20 cellular contexts compared by ENCODE assay signal in genomic region chrX:1601768-1602085, GRCh38. TPM values are rescaled to one million over a fixed set of nuclear protein-coding genes. Genes with fewer than 3 reads are reported as not detected.
DNase-seq lines count a peak whose midpoint lies in the region; ATAC-seq, FAIRE-seq and TF ChIP-seq lines count a peak whose summit lies in the region.
"Had no signal": no experiment of that assay in that cellular context is flagged by ENCODE, and none has a peak within 500 bp of the region (broad histone marks: within the 10 kb centered on the region; RNA-seq: fewer than 3 reads in every experiment).

No MANE protein-coding gene starts in this region.

- TF ChIP-seq CTCF in heart left ventricle (IDR thresholded peaks at IDR 0.05): no peak
- TF ChIP-seq CTCF in GM12878 (IDR thresholded peaks at IDR 0.05 in 2 of 3, conservative IDR thresholded peaks at IDR 0.05 in 1 of 3; ENCODE audit: control insufficient read depth in 2 of 3, extremely low read depth in 1 of 3, insufficient read depth in 1 of 3, low read depth in 3 of 3, low read length in 3 of 3): no peak
- no peak for TF ChIP-seq CTCF in lower lobe of right lung (IDR thresholded peaks at IDR 0.05)
- no peak for TF ChIP-seq CTCF in uterus (IDR thresholded peaks at IDR 0.05)

- no peak overlapping the region for H3K27ac ChIP-seq in heart left ventricle
- H3K27ac ChIP-seq in GM12878 (ENCODE audit: control insufficient read depth, insufficient read depth): no peak overlapping the region
- no peak overlapping the region for H3K27ac ChIP-seq in lower lobe of right lung
- no peak overlapping the region for H3K27ac ChIP-seq in uterus
- H3K27ac ChIP-seq: KMS-11 had no signal

- H4K20me1 ChIP-seq in GM12878 (ENCODE audit: control insufficient read depth, insufficient read depth): no peaks in the 10 kb centered on the region; the same call in 1 of the 2 replicates

- H3K4me1 ChIP-seq in heart left ventricle (no peaks in the 10 kb centered on the region), GM12878 (ENCODE audit: control insufficient read depth, insufficient read depth, low read length) (no peaks in the 10 kb centered on the region), lower lobe of right lung (no peaks in the 10 kb centered on the region), uterus (no peaks in the 10 kb centered on the region)

- BruUV-seq in GM12878 (replicated peaks; lab: Mats Ljungman, UMichigan): no TSS peak

- no peak for TF ChIP-seq RAD21 in GM12878 (IDR thresholded peaks at IDR 0.05; ENCODE audit: insufficient read depth, low read depth, low read length)

- peaks cover 16 to 78% (median 70%) of the 10 kb centered on the region in 9 donors for H3K36me3 ChIP-seq in heart left ventricle
- H3K36me3 ChIP-seq in GM12878 (ENCODE audit: control insufficient read depth in 2 of 2, insufficient read depth in 2 of 2, low read length in 1 of 2): peaks cover 21 to 56% of the 10 kb centered on the region in 2 experiments
- H3K36me3 ChIP-seq in lower lobe of right lung: peaks cover 68% of the 10 kb centered on the region
- no peaks in the 10 kb centered on the region for H3K36me3 ChIP-seq in uterus

- H3K4me3 ChIP-seq in heart left ventricle (no peak overlapping the region), GM12878 (no peak overlapping the region), lower lobe of right lung (no peak overlapping the region), uterus (no peak overlapping the region)

- CTCF ChIA-PET in GM12878 (lab: Yijun Ruan, JAX): no interaction called here

- WGBS in heart left ventricle, 4 donors: 91 to 95% (median 93%) methylated on average over 14 to 15 of the region's 15 CpGs
- WGBS in GM12878 (ENCODE audit: insufficient coverage, insufficient replicate concordance, low lambda C conversion rate, missing lambda C conversion rate): 97% methylated on average over 15 of the region's 15 CpGs

- in situ Hi-C loops in GM12878 (cut with MboI): no loop called here

- H3K9me3 ChIP-seq in heart left ventricle (peaks cover 0 to 6% (median 0%) of the 10 kb centered on the region in 12 donors), GM12878 (replicated peaks; ENCODE audit: control insufficient read depth, insufficient read depth, low read length) (no peaks in the 10 kb centered on the region; the same call in 2 of the 3 replicates), lower lobe of right lung (peaks cover 8% of the 10 kb centered on the region), uterus (no peaks in the 10 kb centered on the region)

- intact Hi-C loops in left ventricle myocardium superior (cut with micrococcal nuclease) (no loop called here), heart left ventricle (cut with DNase I) (no loop called here), GM12878 (cut with micrococcal nuclease; ENCODE audit: unreplicated experiment) (no loop called here), lower lobe of right lung (cut with DNase I) (no loop called here), uterus (cut with DNase I; ENCODE audit: low total_unique reads) (no loop called here)

- SMC1A ChIA-PET in GM12878 (lab: Charles Lee; ENCODE audit: uncharacterized antibody, unreplicated experiment): no interaction called here

- peaks cover 1% of the 10 kb centered on the region for H3K79me2 ChIP-seq in GM12878 (ENCODE audit: control insufficient read depth, insufficient read depth, low read length)

- POLR2A ChIA-PET in GM12878 (lab: Charles Lee): no interaction called here

- no peak overlapping the region for H3K4me2 ChIP-seq in GM12878 (ENCODE audit: control insufficient read depth, insufficient read depth)
- H3K4me2 ChIP-seq: KMS-11 had no signal

- H2AFZ ChIP-seq in GM12878 (ENCODE audit: control insufficient read depth, low read depth, low read length): no peak overlapping the region

- no peak for TF ChIP-seq EP300 in GM12878 (IDR thresholded peaks at IDR 0.05; ENCODE audit: borderline replicate concordance in 1 of 2, control insufficient read depth in 1 of 2, low read depth in 2 of 2, low read length in 2 of 2)

- RAD21 ChIA-PET in GM12878 (lab: Charles Lee; ENCODE audit: unreplicated experiment): no interaction called here

- peak; percentile 21 for DNase-seq in left ventricle myocardium superior
- DNase-seq in heart left ventricle: no peak
- DNase-seq in GM12878 (ENCODE audit: low read depth, low spot score): no peak
- DNase-seq in lower lobe of right lung: peak; percentile 21
- DNase-seq in NCI-H2081 treated with DMSO at 0.1 percent for 48 hours (lab: John Stamatoyannopoulos, UW): no peak
- DNase-seq in NCI-H2196 treated with DMSO at 0.1 percent for 48 hours (lab: John Stamatoyannopoulos, UW; ENCODE audit: unreplicated experiment): no peak
- DNase-seq in uterus: no peak
- DNase-seq: DND-41, GDM1, GOT3, NCI-H1436, NCI-H2029, NCI-H2171 treated with DMSO at 0.1 percent for 48 hours, NCI-H774 had no signal

- no peak overlapping the region for H3K9ac ChIP-seq in GM12878 (ENCODE audit: control insufficient read depth, insufficient read depth, low read length)
- H3K9ac ChIP-seq: KMS-11 had no signal

- no peak for FAIRE-seq in GM12878 (lab: Jason Lieb, UNC)
- FAIRE-seq: GM12891, GM18507 had no signal

- H3K27me3 ChIP-seq in heart left ventricle (no peaks in the 10 kb centered on the region), GM12878 (replicated peaks in 1 of 2; ENCODE audit: control insufficient read depth in 2 of 2, insufficient read depth in 2 of 2, low read length in 1 of 2) (no peaks in the 10 kb centered on the region), lower lobe of right lung (ENCODE audit: low read depth) (no peaks in the 10 kb centered on the region), uterus (no peaks in the 10 kb centered on the region)

- no peak for ATAC-seq in left ventricle myocardium superior
- no peak for ATAC-seq in heart left ventricle
- no peak for ATAC-seq in GM12878
- ATAC-seq in lower lobe of right lung: no peak

- TF ChIP-seq POLR2A in heart left ventricle (IDR thresholded peaks at IDR 0.05): no peak
- 0 out of 2 replicates have a peak, but pooled peaks have one; percentile 6 for TF ChIP-seq POLR2A in GM12878 (IDR thresholded peaks at IDR 0.05; ENCODE audit: low read depth, low read length)
- no peak for TF ChIP-seq POLR2A in uterus (IDR thresholded peaks at IDR 0.05)

TF ChIP-seq in GM12878, 131 proteins besides CTCF, POLR2A, EP300 and RAD21:
- TF ChIP-seq RFX5 (IDR thresholded peaks at IDR 0.05; ENCODE audit: low read depth, low read length): no peak
- no peak for TF ChIP-seq ASH2L (IDR thresholded peaks at IDR 0.05; ENCODE audit: borderline replicate concordance, low read depth)
- no peak for TF ChIP-seq ATF7 (IDR thresholded peaks at IDR 0.05; ENCODE audit: low read depth)
- no peak for TF ChIP-seq NBN (IDR thresholded peaks at IDR 0.05)
- no peak for TF ChIP-seq SPI1 (IDR thresholded peaks at IDR 0.05; ENCODE audit: borderline replicate concordance, insufficient read depth, low read depth, low read length)
- TF ChIP-seq SUPT20H (IDR thresholded peaks at IDR 0.05; ENCODE audit: borderline replicate concordance, control insufficient read depth, low read depth, low read length): no peak
- no peak for TF ChIP-seq ETV6 (conservative IDR thresholded peaks at IDR 0.05 in 1 of 2, IDR thresholded peaks at IDR 0.05 in 1 of 2; ENCODE audit: borderline replicate concordance in 1 of 2, low read depth in 1 of 2)
- no peak for TF ChIP-seq SIX5 (IDR thresholded peaks at IDR 0.05; ENCODE audit: low read depth, low read length, severe bottlenecking)

RNA-seq across cellular contexts. Expression of gene AKAP17A, which starts 10.3 kb away (rescaled TPM):
- total RNA-seq in left ventricle myocardium superior (16.8 TPM), heart left ventricle (10 to 100 TPM; 12.5 to 20.4 (median 15.6) TPM), GM12878 (2014; rRNA removed) (42.8 and 47.0 TPM in 2 replicates), GM12878 (2014; rRNA removed; fragmentation: Illumina TruSeq; extraction: Trizol) (14.3 and 16.1 TPM in 2 replicates), GM12878 (2021) (48.7 and 53.9 TPM in 2 replicates), lower lobe of right lung (39.8 TPM), uterus (10 to 100 TPM; 21.5 to 52.9 (median 29.6) TPM)
- polyA plus RNA-seq in heart left ventricle (10 to 100 TPM; 16.1 to 20.1 TPM), GM12878 (2011; rRNA removed) (16.4 and 24.7 TPM in 2 replicates), GM12878 (2014; fragmentation: Illumina TruSeq; extraction: Trizol) (9.0 and 17.1 TPM in 2 replicates), GM12878 (2014; fragmentation: Nextera tagmentation; extraction: Ambion mirVana) (1 to 10 TPM; 3.0 to 5.6 TPM), GM12878 (2014; rRNA removed) (55.8 and 64.2 TPM in 2 replicates), GM12878 (2016; fragmentation: Nextera tagmentation; extraction: Ambion mirVana) (10 to 100 TPM; 26.3 to 42.6 TPM)
- total RNA-seq in GM12878 (2013; cell fraction: nucleolus; rRNA removed): 96.4 and 115 TPM in 2 replicates
- 17.3 TPM for polyA plus RNA-seq in GM12878 (2011; ENCODE audit: low read depth)
- polyA plus RNA-seq in GM12878 (2011; cell fraction: cytosol; rRNA removed): 30.4 and 40.9 TPM in 2 replicates
- 366 and 371 TPM in 2 replicates for polyA plus RNA-seq in GM12878 (2011; cell fraction: nucleus; rRNA removed)
- polyA plus RNA-seq in GM12878 (2012): 53.8 and 67.0 TPM in 2 replicates
- 4.9 and 9.4 TPM in 2 replicates for polyA minus RNA-seq in GM12878 (2011; rRNA and poly(A)+ RNA removed)
- 7.1 and 7.6 TPM in 2 replicates for polyA minus RNA-seq in GM12878 (2011; cell fraction: cytosol; rRNA and poly(A)+ RNA removed)
- 19.7 and 26.1 TPM in 2 replicates for polyA minus RNA-seq in GM12878 (2011; cell fraction: nucleus; rRNA and poly(A)+ RNA removed)

RNA-seq across cellular contexts. Expression of gene ASMT, which starts 13.1 kb away (rescaled TPM):
- total RNA-seq in left ventricle myocardium superior: not detected
- not detected for total RNA-seq in heart left ventricle
- polyA plus RNA-seq in heart left ventricle: under 1 TPM in 1 of 2 donors, not detected in 1; 0.11 TPM
- total RNA-seq in GM12878 (2013; cell fraction: nucleolus; rRNA removed): not detected in 2 replicates
- total RNA-seq in GM12878 (2014; rRNA removed): not detected in 2 replicates
- not detected in 2 replicates for total RNA-seq in GM12878 (2014; rRNA removed; fragmentation: Illumina TruSeq; extraction: Trizol)
- total RNA-seq in GM12878 (2021): not detected in 2 replicates
- polyA plus RNA-seq in GM12878 (2011; ENCODE audit: low read depth): 0.77 TPM
- polyA plus RNA-seq in GM12878 (2011; rRNA removed): not detected in 2 replicates
- 0.10 and 0.20 TPM in 2 replicates for polyA plus RNA-seq in GM12878 (2011; cell fraction: cytosol; rRNA removed)
- polyA plus RNA-seq in GM12878 (2011; cell fraction: nucleus; rRNA removed): 0.18 TPM in 1 of 2 replicates, not detected in the other
- polyA plus RNA-seq in GM12878 (2012): 0.45 and 1.1 TPM in 2 replicates
- polyA plus RNA-seq in GM12878 (2014; fragmentation: Illumina TruSeq; extraction: Trizol): 0.29 TPM in 1 of 2 replicates, not detected in the other
- polyA plus RNA-seq in GM12878 (2014; fragmentation: Nextera tagmentation; extraction: Ambion mirVana): under 1 TPM in 1 of 2 experiments, not detected in 1; 0.18 TPM
- polyA plus RNA-seq in GM12878 (2014; rRNA removed): 0.09 TPM in 1 of 2 replicates, not detected in the other
- polyA plus RNA-seq in GM12878 (2016; fragmentation: Nextera tagmentation; extraction: Ambion mirVana): not detected
- polyA minus RNA-seq in GM12878 (2011; rRNA and poly(A)+ RNA removed): not detected in 2 replicates
- polyA minus RNA-seq in GM12878 (2011; cell fraction: cytosol; rRNA and poly(A)+ RNA removed): not detected in 2 replicates
- not detected in 2 replicates for polyA minus RNA-seq in GM12878 (2011; cell fraction: nucleus; rRNA and poly(A)+ RNA removed)
- not detected for total RNA-seq in lower lobe of right lung
- 1 to 10 TPM in 1 of 4 donors, under 1 TPM in 1, not detected in 2; 0.21 to 2.6 TPM for total RNA-seq in uterus
- total RNA-seq: B cell, M059J, NCI-H460 had no signal

Comparison
In these comparisons a context has a peak if more than half of its experiments do, and no peak if none do; other contexts are left out.
1. DNase-seq: peak in left ventricle myocardium superior (single experiment) and lower lobe of right lung (single experiment); none in heart left ventricle (0 of 5), GM12878 (single experiment), NCI-H2081 treated with DMSO at 0.1 percent for 48 hours (single experiment), NCI-H2196 treated with DMSO at 0.1 percent for 48 hours (single experiment) and uterus (0 of 2).